In genomic region chr20:45901332-45901731, GRCh38 we compare ENCODE assay signal across 1 cellular context. TPM values are rescaled to one million over a fixed set of nuclear protein-coding genes. Genes with fewer than 3 reads are reported as not detected.
"Had no signal": no experiment of that assay in that cellular context is flagged by ENCODE, and none has a peak within 500 bp of the region (broad histone marks: within the 10 kb centered on the region; RNA-seq: fewer than 3 reads in every experiment).

No MANE protein-coding gene starts in this region.

RNA-seq across cellular contexts. Expression of gene SPATA25, which starts 13.9 kb away (rescaled TPM):
- total RNA-seq: epithelial cell of proximal tubule had no signal
